In genomic region chr10:30463944-30464451, GRCh38 we compare ENCODE assay signal across 15 cellular contexts. TPM values are rescaled to one million over a fixed set of nuclear protein-coding genes. Genes with fewer than 3 reads are reported as not detected.
DNase-seq lines count a peak whose midpoint lies in the region; ATAC-seq, FAIRE-seq and TF ChIP-seq lines count a peak whose summit lies in the region.
"Had no signal": no experiment of that assay in that cellular context is flagged by ENCODE, and none has a peak within 500 bp of the region (broad histone marks: within the 10 kb centered on the region; RNA-seq: fewer than 3 reads in every experiment).

No MANE protein-coding gene starts in this region.

- CTCF ChIA-PET in CD8-positive, alpha-beta memory T cell (lab: Charles Lee): interaction anchor here (0.8 to 1.2 kb wide), 3 partner anchors 69 to 120 kb away, joined by 3 read pairs; no protein-coding TSS in a partner anchor

- ATAC-seq in memory B cell (ENCODE audit: low read depth): no peak
- ATAC-seq in HG02571 (IDR thresholded peaks at IDR 0.05; ENCODE audit: unreplicated experiment): no peak
- no peak for ATAC-seq in HG03097 (IDR thresholded peaks at IDR 0.05; ENCODE audit: low FRiP score, unreplicated experiment)
- ATAC-seq: pancreas, T-helper 17 cell had no signal

- no peaks in the 10 kb centered on the region for H3K27me3 Mint-ChIP-seq in CD8-positive, alpha-beta memory T cell
- H3K27me3 Mint-ChIP-seq in memory B cell: no peaks in the 10 kb centered on the region
- no peaks in the 10 kb centered on the region for H3K27me3 Mint-ChIP-seq in activated T-cell treated with anti-CD3 and anti-CD28 coated beads, Interleukin-2, amount 50 U/mL, for 24 hours
- H3K27me3 Mint-ChIP-seq: T-helper 17 cell had no signal

- peaks cover 9 to 38% (median 12%) of the 10 kb centered on the region in 3 donors for H3K36me3 Mint-ChIP-seq in CD8-positive, alpha-beta memory T cell
- H3K36me3 Mint-ChIP-seq in memory B cell: peaks cover 13% of the 10 kb centered on the region
- H3K36me3 Mint-ChIP-seq in activated T-cell treated with anti-CD3 and anti-CD28 coated beads, Interleukin-2, amount 50 U/mL, for 24 hours (ENCODE audit: low read depth): peaks cover 34% of the 10 kb centered on the region

- no peak for TF ChIP-seq CTCF in bronchial epithelial cell (IDR thresholded peaks at IDR 0.05; ENCODE audit: insufficient read depth, low read length, severe bottlenecking)

- H3K27ac Mint-ChIP-seq in CD8-positive, alpha-beta memory T cell: peak overlapping the region in 7 of 8 donors; percentile 8 to 75 (median 48)
- peak overlapping the region; percentile 60 for H3K27ac Mint-ChIP-seq in memory B cell
- H3K27ac Mint-ChIP-seq in activated T-cell treated with anti-CD3 and anti-CD28 coated beads, Interleukin-2, amount 50 U/mL, for 24 hours: no peak overlapping the region
- H3K27ac Mint-ChIP-seq: T-helper 17 cell had no signal

- H3K4me1 ChIP-seq in CD8-positive, alpha-beta memory T cell (ENCODE audit: insufficient read depth, low read length): peaks cover 8% of the 10 kb centered on the region
- H3K4me1 ChIP-seq: pancreas had no signal

- H3K4me3 ChIP-seq in CD8-positive, alpha-beta memory T cell (ENCODE audit: low read length): no peak overlapping the region
- H3K4me3 ChIP-seq in bronchial epithelial cell (ENCODE audit: low read depth, low read length): no peak overlapping the region
- H3K4me3 ChIP-seq: dorsolateral prefrontal cortex, pancreas, Peyer's patch, tibial nerve had no signal

- H3K4me3 Mint-ChIP-seq in CD8-positive, alpha-beta memory T cell: no peak overlapping the region
- no peak overlapping the region for H3K4me3 Mint-ChIP-seq in memory B cell
- no peak overlapping the region for H3K4me3 Mint-ChIP-seq in activated T-cell treated with anti-CD3 and anti-CD28 coated beads, Interleukin-2, amount 50 U/mL, for 24 hours
- H3K4me3 Mint-ChIP-seq: T-helper 17 cell had no signal

- H3K9me3 Mint-ChIP-seq in CD8-positive, alpha-beta memory T cell: no peaks in the 10 kb centered on the region
- H3K9me3 Mint-ChIP-seq in memory B cell: no peaks in the 10 kb centered on the region
- no peaks in the 10 kb centered on the region for H3K9me3 Mint-ChIP-seq in activated T-cell treated with anti-CD3 and anti-CD28 coated beads, Interleukin-2, amount 50 U/mL, for 24 hours

- peaks cover 8 to 41% (median 13%) of the 10 kb centered on the region in 3 donors for H3K4me1 Mint-ChIP-seq in CD8-positive, alpha-beta memory T cell
- H3K4me1 Mint-ChIP-seq in memory B cell: peaks cover 17% of the 10 kb centered on the region
- H3K4me1 Mint-ChIP-seq in activated T-cell treated with anti-CD3 and anti-CD28 coated beads, Interleukin-2, amount 50 U/mL, for 24 hours (ENCODE audit: low read depth): peaks cover 15% of the 10 kb centered on the region

- peaks cover 19% of the 10 kb centered on the region for H3K36me3 ChIP-seq in CD8-positive, alpha-beta memory T cell (ENCODE audit: insufficient read depth, low read length)
- H3K36me3 ChIP-seq in bronchial epithelial cell (ENCODE audit: control insufficient read depth, insufficient read depth, low read length): peaks cover 2% of the 10 kb centered on the region

- POLR2A ChIA-PET in CD8-positive, alpha-beta memory T cell (lab: Charles Lee): interaction anchor here (0.6 to 1.2 kb wide), 2 partner anchors 62 to 65 kb away, joined by 4 to 5 read pairs; no protein-coding TSS in a partner anchor

- H3K27ac ChIP-seq in CD8-positive, alpha-beta memory T cell (ENCODE audit: low read depth, low read length): no peak overlapping the region
- H3K27ac ChIP-seq: pancreas, Peyer's patch had no signal

- H3K9me3 ChIP-seq in CD8-positive, alpha-beta memory T cell (ENCODE audit: low read length): no peaks in the 10 kb centered on the region
- H3K9me3 ChIP-seq: pancreas, Peyer's patch, tibial nerve had no signal

- no peak for FAIRE-seq in bronchial epithelial cell (lab: Jason Lieb, UNC)
- FAIRE-seq: pancreas had no signal

- no peak for DNase-seq in CD8-positive, alpha-beta memory T cell
- DNase-seq in LHCN-M2 (ENCODE audit: low read depth) (peak; percentile 11), bronchial epithelial cell (ENCODE audit: low read depth) (peak; percentile 47), memory B cell (ENCODE audit: low spot score in 2 of 2) (no peak), NCI-H510A treated with DMSO at 0.1 percent for 48 hours (lab: John Stamatoyannopoulos, UW) (no peak)
- no peak for DNase-seq in activated T-cell treated with anti-CD3 and anti-CD28 coated beads, Interleukin-2, amount 50 U/mL, for 24 hours
- DNase-seq: activated CD4-positive, alpha-beta T cell treated with anti-CD3 and anti-CD28 coated beads for 48 hours; dorsolateral prefrontal cortex; NCI-H526; pancreas; Peyer's patch; T-helper 17 cell had no signal

- H3K27me3 ChIP-seq in CD8-positive, alpha-beta memory T cell (ENCODE audit: insufficient read depth, low read length, poor library complexity, severe bottlenecking): no peaks in the 10 kb centered on the region
- H3K27me3 ChIP-seq in bronchial epithelial cell (ENCODE audit: control insufficient read depth, insufficient read depth, low read length): no peaks in the 10 kb centered on the region
- H3K27me3 ChIP-seq: dorsolateral prefrontal cortex, pancreas, Peyer's patch, tibial nerve had no signal

RNA-seq across cellular contexts. Expression of gene MAP3K8, which starts 30.0 kb away (rescaled TPM):
- 10 to 100 TPM; 40.3 to 42.6 TPM for total RNA-seq in CD8-positive, alpha-beta memory T cell
- polyA plus RNA-seq in CD8-positive, alpha-beta memory T cell: 16.4 TPM
- total RNA-seq in LHCN-M2 (2014; rRNA removed): 0.40 and 1.7 TPM in 2 replicates
- 1.8 TPM for polyA plus RNA-seq in LHCN-M2 (2012)
- total RNA-seq in bronchial epithelial cell: 1.6 and 3.5 TPM in 2 replicates

Comparison
In these comparisons a context has a peak if more than half of its experiments do, and no peak if none do; other contexts are left out.
1. DNase-seq: peak in LHCN-M2 (single experiment) and bronchial epithelial cell (single experiment); none in CD8-positive, alpha-beta memory T cell (0 of 5), memory B cell (0 of 2), NCI-H510A treated with DMSO at 0.1 percent for 48 hours (single experiment) and activated T-cell treated with anti-CD3 and anti-CD28 coated beads, Interleukin-2, amount 50 U/mL, for 24 hours (single experiment).